ENCODE assay signal across 14 cellular contexts in the genomic region with DNA sequence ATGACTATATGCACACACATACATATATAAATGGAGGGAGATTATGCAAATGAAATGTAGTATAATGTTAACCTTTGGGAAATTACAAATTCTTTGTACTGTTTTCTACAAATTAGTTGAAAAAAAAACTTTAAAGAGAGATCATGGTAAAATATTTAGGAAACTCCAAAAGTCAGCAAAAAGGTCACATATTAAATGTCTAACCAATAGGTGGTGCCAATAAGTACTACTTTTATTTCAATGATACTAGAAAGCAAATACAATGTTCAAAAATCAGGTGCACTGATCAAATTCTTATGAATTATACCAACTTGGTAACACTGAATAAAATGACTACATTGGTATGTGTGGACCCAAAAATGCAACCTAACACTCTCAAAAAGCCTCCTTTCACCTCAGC.
"Had no signal": no experiment of that assay in that cellular context is flagged by ENCODE, and none has a peak within 500 bp of the region (broad histone marks: within the 10 kb centered on the region; RNA-seq: fewer than 3 reads in every experiment).

No MANE protein-coding gene starts in this region.

- H3K27ac ChIP-seq: adrenal gland, left ventricle myocardium inferior, right atrium auricular region, tibial artery, vagina had no signal

- H3K27me3 ChIP-seq: adrenal gland, right atrium auricular region, tibial artery, vagina had no signal

- H3K27ac Mint-ChIP-seq: activated naive CD4-positive, alpha-beta T cell treated with anti-CD3 and anti-CD28 coated beads, Interleukin-2, amount 10 ng/mL, durations not matched to agents 7 days and 5 days; activated T-helper 2 cell treated with anti-CD3 and anti-CD28 coated beads, Interferon-gamma antibody, Interleukin-2, Interleukin-4, amounts not matched to agents 10 μg/mL and 5 μg/mL and 100 μg/mL, durations not matched to agents 14 hours and 24 hours and 36 hours; dendritic cell treated with granulocyte-macrophage colony-stimulating factor and Interleukin-4, amounts not matched to agents 40 ng/mL and 50 ng/mL, for 4 days; effector memory CD8-positive, alpha-beta T cell; stimulated activated effector memory CD8-positive, alpha-beta T cell treated with anti-CD3 and anti-CD28 coated beads, Interleukin-12 subunit alpha, Interleukin-12 subunit beta, amount 100 ng/mL, for 72 hours had no signal

- H3K4me1 Mint-ChIP-seq: activated naive CD4-positive, alpha-beta T cell treated with anti-CD3 and anti-CD28 coated beads, Interleukin-2, amount 10 ng/mL, durations not matched to agents 7 days and 5 days; central memory CD8-positive, alpha-beta T cell; stimulated activated effector memory CD8-positive, alpha-beta T cell treated with anti-CD3 and anti-CD28 coated beads, Interleukin-12 subunit alpha, Interleukin-12 subunit beta, amount 100 ng/mL, for 72 hours had no signal

- H3K27me3 Mint-ChIP-seq: central memory CD8-positive, alpha-beta T cell; dendritic cell treated with granulocyte-macrophage colony-stimulating factor and Interleukin-4, amounts not matched to agents 40 ng/mL and 50 ng/mL, for 4 days; effector memory CD8-positive, alpha-beta T cell had no signal

- H3K36me3 Mint-ChIP-seq: activated naive CD4-positive, alpha-beta T cell treated with anti-CD3 and anti-CD28 coated beads, Interleukin-2, amount 10 ng/mL, durations not matched to agents 7 days and 5 days; stimulated activated effector memory CD8-positive, alpha-beta T cell treated with anti-CD3 and anti-CD28 coated beads, Interleukin-12 subunit alpha, Interleukin-12 subunit beta, amount 100 ng/mL, for 72 hours had no signal

- H3K36me3 ChIP-seq: adrenal gland, vagina had no signal

- H3K9me3 Mint-ChIP-seq: activated naive CD4-positive, alpha-beta T cell treated with anti-CD3 and anti-CD28 coated beads, Interleukin-2, amount 10 ng/mL, durations not matched to agents 7 days and 5 days; activated T-helper 2 cell treated with anti-CD3 and anti-CD28 coated beads, Interferon-gamma antibody, Interleukin-2, Interleukin-4, amounts not matched to agents 10 μg/mL and 5 μg/mL and 100 μg/mL, durations not matched to agents 14 hours and 24 hours and 36 hours; central memory CD8-positive, alpha-beta T cell; dendritic cell treated with granulocyte-macrophage colony-stimulating factor and Interleukin-4, amounts not matched to agents 40 ng/mL and 50 ng/mL, for 4 days had no signal

- H3K4me3 ChIP-seq: adrenal gland, left ventricle myocardium inferior, right atrium auricular region, tibial artery, vagina had no signal

- DNase-seq: activated naive CD4-positive, alpha-beta T cell treated with anti-CD3 and anti-CD28 coated beads, Interleukin-2, amount 10 ng/mL, durations not matched to agents 7 days and 5 days; adrenal gland; effector memory CD8-positive, alpha-beta T cell; erythroblast; left ventricle myocardium inferior; mesenchymal stem cell; posterior cingulate gyrus; tibial artery had no signal

- H3K4me1 ChIP-seq: adrenal gland, right atrium auricular region, tibial artery had no signal

- H3K9me3 ChIP-seq: adrenal gland, left ventricle myocardium inferior, right atrium auricular region, tibial artery, vagina had no signal

- ATAC-seq: effector memory CD8-positive, alpha-beta T cell; stimulated activated effector memory CD8-positive, alpha-beta T cell treated with anti-CD3 and anti-CD28 coated beads, Interleukin-12 subunit alpha, Interleukin-12 subunit beta, amount 100 ng/mL, for 72 hours had no signal

- H3K4me3 Mint-ChIP-seq: activated naive CD4-positive, alpha-beta T cell treated with anti-CD3 and anti-CD28 coated beads, Interleukin-2, amount 10 ng/mL, durations not matched to agents 7 days and 5 days; central memory CD8-positive, alpha-beta T cell; dendritic cell treated with granulocyte-macrophage colony-stimulating factor and Interleukin-4, amounts not matched to agents 40 ng/mL and 50 ng/mL, for 4 days; effector memory CD8-positive, alpha-beta T cell; stimulated activated effector memory CD8-positive, alpha-beta T cell treated with anti-CD3 and anti-CD28 coated beads, Interleukin-12 subunit alpha, Interleukin-12 subunit beta, amount 100 ng/mL, for 72 hours had no signal
